In genomic region chr19:16548956-16549355, GRCh38 we compare ENCODE assay signal across 19 cellular contexts. TPM values are rescaled to one million over a fixed set of nuclear protein-coding genes. Genes with fewer than 3 reads are reported as not detected.
DNase-seq lines count a peak whose midpoint lies in the region; ATAC-seq, FAIRE-seq and TF ChIP-seq lines count a peak whose summit lies in the region.
"Had no signal": no experiment of that assay in that cellular context is flagged by ENCODE, and none has a peak within 500 bp of the region (broad histone marks: within the 10 kb centered on the region; RNA-seq: fewer than 3 reads in every experiment).

No MANE protein-coding gene starts in this region.

- ATAC-seq in GM23338 (no peak), HG02938 (IDR thresholded peaks at IDR 0.05; ENCODE audit: unreplicated experiment) (no peak)

- no peaks in the 10 kb centered on the region for H3K9me3 ChIP-seq in WERI-Rb-1 (ENCODE audit: severe bottlenecking)
- H3K9me3 ChIP-seq in keratinocyte (ENCODE audit: control insufficient read depth, low read depth, low read length): no peaks in the 10 kb centered on the region

- H3K36me3 ChIP-seq in WERI-Rb-1 (peaks cover 21% of the 10 kb centered on the region), keratinocyte (ENCODE audit: control insufficient read depth in 2 of 2, extremely low read depth in 1 of 2, insufficient read depth in 2 of 2, low read length in 2 of 2) (peaks cover 5 to 12% of the 10 kb centered on the region in 2 experiments), GM23338 (ENCODE audit: insufficient read depth) (peaks cover 8% of the 10 kb centered on the region; the same call in 1 of the 2 replicates)

- H3K36me3 Mint-ChIP-seq in activated naive CD4-positive, alpha-beta T cell treated with anti-CD3 and anti-CD28 coated beads, Interleukin-2, amount 50 U/mL, for 24 hours: peaks cover 2% of the 10 kb centered on the region
- H3K36me3 Mint-ChIP-seq in GM23338 (ENCODE audit: low read depth): peaks cover 18% of the 10 kb centered on the region

- peaks cover 8% of the 10 kb centered on the region for H3K4me1 Mint-ChIP-seq in activated naive CD4-positive, alpha-beta T cell treated with anti-CD3 and anti-CD28 coated beads, Interleukin-2, amount 50 U/mL, for 24 hours
- peaks cover 4% of the 10 kb centered on the region; the same call in 2 of the 3 replicates for H3K4me1 Mint-ChIP-seq in GM23338

- H2AFZ ChIP-seq in keratinocyte (ENCODE audit: control insufficient read depth, low read length): no peak overlapping the region
- no peak overlapping the region for H2AFZ ChIP-seq in GM23338

- TF ChIP-seq CTCF in WERI-Rb-1 (IDR thresholded peaks at IDR 0.05; ENCODE audit: low read depth, low read length) (no peak), keratinocyte (optimal IDR thresholded peaks at IDR 0.05 in 1 of 3, IDR thresholded peaks at IDR 0.05 in 1 of 3, conservative IDR thresholded peaks at IDR 0.05 in 1 of 3; ENCODE audit: extremely low read depth in 1 of 3, insufficient read depth in 2 of 3, low read length in 3 of 3) (no peak), GM23338 (conservative IDR thresholded peaks at IDR 0.05; ENCODE audit: low read depth in 2 of 2) (no peak), GM20000 (IDR thresholded peaks at IDR 0.05; ENCODE audit: extremely low read depth, missing control alignments) (no peak)

- H3K9me3 Mint-ChIP-seq in activated naive CD4-positive, alpha-beta T cell treated with anti-CD3 and anti-CD28 coated beads, Interleukin-2, amount 50 U/mL, for 24 hours: no peaks in the 10 kb centered on the region
- H3K9me3 Mint-ChIP-seq in GM23338: no peaks in the 10 kb centered on the region

- DNase-seq in activated naive CD4-positive, alpha-beta T cell treated with Interleukin-2 at 50 U/mL for 16 hours: no peak
- DNase-seq in WERI-Rb-1 (no peak), keratinocyte (ENCODE audit: low read depth, low spot score) (peak; percentile 61), GM23338 (ENCODE audit: low spot score) (no peak), GM20000 (ENCODE audit: low spot score) (no peak)
- DNase-seq: 8988T, C1 segment of cervical spinal cord, GDM1, Karpas-422, NCI-H1694, NCI-H2081, NCI-H2171, NCI-H345, NCI-H524, SHP77 had no signal

- H3K4me2 ChIP-seq in keratinocyte (ENCODE audit: control insufficient read depth, extremely low read depth, insufficient read depth, low read depth, low read length): peak overlapping the region; percentile 17
- H3K4me2 ChIP-seq in GM23338: no peak overlapping the region

- H3K9me1 ChIP-seq in keratinocyte (ENCODE audit: control insufficient read depth, extremely low read depth, insufficient read depth, low read length): no peaks in the 10 kb centered on the region

- H3K4me1 ChIP-seq in keratinocyte (ENCODE audit: control insufficient read depth, extremely low read depth, insufficient read depth, low read length): peaks cover 15% of the 10 kb centered on the region
- H3K4me1 ChIP-seq in GM23338 (ENCODE audit: insufficient read depth): no peaks in the 10 kb centered on the region; the same call in 1 of the 2 replicates

- no peaks in the 10 kb centered on the region for H4K20me1 ChIP-seq in keratinocyte (ENCODE audit: control insufficient read depth, extremely low read depth, insufficient read depth, low read length)
- peaks cover 3% of the 10 kb centered on the region; the same call in 1 of the 2 replicates for H4K20me1 ChIP-seq in GM23338 (replicated peaks; ENCODE audit: insufficient read depth)

- H3K9ac ChIP-seq in keratinocyte (ENCODE audit: control insufficient read depth, extremely low read depth, insufficient read depth, low read length): no peak overlapping the region

- no peaks in the 10 kb centered on the region for H3K27me3 ChIP-seq in WERI-Rb-1 (ENCODE audit: insufficient read depth, low read depth, severe bottlenecking)
- H3K27me3 ChIP-seq in keratinocyte (ENCODE audit: control insufficient read depth, extremely low read depth, insufficient read depth, low read length): no peaks in the 10 kb centered on the region
- H3K27me3 ChIP-seq in GM23338 (ENCODE audit: insufficient read depth): no peaks in the 10 kb centered on the region

- H3K79me2 ChIP-seq in keratinocyte (ENCODE audit: control insufficient read depth, insufficient read depth, low read length): peaks cover 10% of the 10 kb centered on the region
- H3K79me2 ChIP-seq in GM23338 (replicated peaks; ENCODE audit: insufficient read depth): peaks cover 7% of the 10 kb centered on the region

- no peak for FAIRE-seq in keratinocyte (lab: Jason Lieb, UNC)

- dilution Hi-C loops in keratinocyte (cut with MboI; ENCODE audit: extremely low pct_ligation_motif_present, low sequenced_read_pairs): no loop called here

- H3K27ac ChIP-seq in WERI-Rb-1: peak overlapping the region; percentile 49
- H3K27ac ChIP-seq in keratinocyte (ENCODE audit: control insufficient read depth, insufficient read depth, low read length): peak overlapping the region; percentile 45
- H3K27ac ChIP-seq in GM23338 (ENCODE audit: low read depth): no peak overlapping the region

- H3K27me3 Mint-ChIP-seq in activated naive CD4-positive, alpha-beta T cell treated with anti-CD3 and anti-CD28 coated beads, Interleukin-2, amount 50 U/mL, for 24 hours: no peaks in the 10 kb centered on the region
- peaks cover 9% of the 10 kb centered on the region for H3K27me3 Mint-ChIP-seq in GM23338 (ENCODE audit: insufficient read depth, low read depth, poor library complexity)

- H3K9me2 ChIP-seq in GM23338 (ENCODE audit: insufficient read depth): no peaks in the 10 kb centered on the region

- H3K4me3 Mint-ChIP-seq in activated naive CD4-positive, alpha-beta T cell treated with anti-CD3 and anti-CD28 coated beads, Interleukin-2, amount 50 U/mL, for 24 hours: no peak overlapping the region
- no peak overlapping the region for H3K4me3 Mint-ChIP-seq in GM23338

- H3F3A ChIP-seq in GM23338 (replicated peaks; ENCODE audit: low read depth): no peaks in the 10 kb centered on the region

- peak overlapping the region; percentile 59 for H3K27ac Mint-ChIP-seq in activated naive CD4-positive, alpha-beta T cell treated with anti-CD3 and anti-CD28 coated beads, Interleukin-2, amount 50 U/mL, for 24 hours
- no peak overlapping the region for H3K27ac Mint-ChIP-seq in GM23338

- H3K4me3 ChIP-seq in WERI-Rb-1 (ENCODE audit: low read depth, low read length) (no peak overlapping the region), keratinocyte (ENCODE audit: control insufficient read depth in 2 of 3, extremely low read depth in 1 of 3, insufficient read depth in 2 of 3, low read depth in 1 of 3, low read length in 3 of 3) (no peak overlapping the region), GM23338 (no peak overlapping the region)

TF ChIP-seq in GM23338, 12 proteins besides CTCF, POLR2A, EP300 and RAD21 (continues in another document):
- TF ChIP-seq STAT1 (IDR thresholded peaks at IDR 0.05; ENCODE audit: unreplicated experiment): no peak

RNA-seq across cellular contexts. Expression of gene CHERP, which starts 6.7 kb away (rescaled TPM):
- polyA plus RNA-seq in keratinocyte (3.3 to 9.1 TPM (median 3.6 TPM) in 3 replicates), GM23338 (2016; fragmentation: Nextera tagmentation; extraction: Ambion mirVana) (37.5 and 41.2 TPM in 2 replicates)
- 12.8 TPM for polyA plus RNA-seq in keratinocyte (2011; ENCODE audit: low read depth)
- 4.0 and 8.6 TPM in 2 replicates for polyA plus RNA-seq in keratinocyte (2011; cell fraction: cytosol; rRNA removed)
- 18.6 and 23.9 TPM in 2 replicates for polyA plus RNA-seq in keratinocyte (2011; cell fraction: nucleus; rRNA removed)
- 16.1 and 26.7 TPM in 2 replicates for polyA plus RNA-seq in keratinocyte (2012; ENCODE audit: low replicate concordance)
- polyA minus RNA-seq in keratinocyte: 1.9 to 30.9 TPM (median 5.2 TPM) in 3 replicates
- polyA minus RNA-seq in keratinocyte (2011; cell fraction: cytosol; rRNA and poly(A)+ RNA removed): 13.4 TPM
- 11.7 and 18.0 TPM in 2 replicates for polyA minus RNA-seq in keratinocyte (2011; cell fraction: nucleus; rRNA and poly(A)+ RNA removed)
- total RNA-seq in GM23338 (2014; rRNA removed; shearing (Covaris generic)): 31.0 and 31.6 TPM in 2 replicates

RNA-seq across cellular contexts. Expression of gene SLC35E1, which starts 23.3 kb away (rescaled TPM):
- polyA plus RNA-seq in keratinocyte (30.3 to 42.0 TPM (median 39.1 TPM) in 3 replicates), GM23338 (2016; fragmentation: Nextera tagmentation; extraction: Ambion mirVana) (16.2 and 17.0 TPM in 2 replicates)
- 17.8 TPM for polyA plus RNA-seq in keratinocyte (2011; ENCODE audit: low read depth)
- 28.7 and 32.6 TPM in 2 replicates for polyA plus RNA-seq in keratinocyte (2011; cell fraction: cytosol; rRNA removed)
- polyA plus RNA-seq in keratinocyte (2011; cell fraction: nucleus; rRNA removed): 56.4 and 59.8 TPM in 2 replicates
- 38.9 and 39.4 TPM in 2 replicates for polyA plus RNA-seq in keratinocyte (2012; ENCODE audit: low replicate concordance)
- polyA minus RNA-seq in keratinocyte: 81.4 to 109 TPM (median 105 TPM) in 3 replicates
- polyA minus RNA-seq in keratinocyte (2011; cell fraction: cytosol; rRNA and poly(A)+ RNA removed): 59.9 TPM
- polyA minus RNA-seq in keratinocyte (2011; cell fraction: nucleus; rRNA and poly(A)+ RNA removed): 50.9 and 66.0 TPM in 2 replicates
- total RNA-seq in GM23338 (2014; rRNA removed; shearing (Covaris generic)): 24.1 and 30.3 TPM in 2 replicates

RNA-seq across cellular contexts. Expression of gene C19orf44, which starts 52.8 kb away (rescaled TPM):
- polyA plus RNA-seq in keratinocyte (1.7 to 3.2 TPM (median 2.7 TPM) in 3 replicates), GM23338 (2016; fragmentation: Nextera tagmentation; extraction: Ambion mirVana) (1.5 and 2.5 TPM in 2 replicates)
- 1.4 TPM for polyA plus RNA-seq in keratinocyte (2011; ENCODE audit: low read depth)
- 2.3 and 2.6 TPM in 2 replicates for polyA plus RNA-seq in keratinocyte (2011; cell fraction: cytosol; rRNA removed)
- polyA plus RNA-seq in keratinocyte (2011; cell fraction: nucleus; rRNA removed): 7.7 and 8.4 TPM in 2 replicates
- polyA plus RNA-seq in keratinocyte (2012; ENCODE audit: low replicate concordance): 2.1 and 2.4 TPM in 2 replicates
- polyA minus RNA-seq in keratinocyte: 0.99 to 2.8 TPM (median 2.6 TPM) in 3 replicates
- not detected for polyA minus RNA-seq in keratinocyte (2011; cell fraction: cytosol; rRNA and poly(A)+ RNA removed)
- polyA minus RNA-seq in keratinocyte (2011; cell fraction: nucleus; rRNA and poly(A)+ RNA removed): 1.8 and 2.2 TPM in 2 replicates
- 4.0 and 5.9 TPM in 2 replicates for total RNA-seq in GM23338 (2014; rRNA removed; shearing (Covaris generic))

RNA-seq across cellular contexts. Expression of gene CALR3, which starts 53.0 kb away (rescaled TPM):
- polyA plus RNA-seq in keratinocyte: 0.04 to 0.05 TPM in 2 of 3 replicates, not detected in the other
- 0.61 TPM for polyA plus RNA-seq in keratinocyte (2011; ENCODE audit: low read depth)
- not detected in 2 replicates for polyA plus RNA-seq in keratinocyte (2011; cell fraction: cytosol; rRNA removed)
- 0.15 TPM in 1 of 2 replicates, not detected in the other for polyA plus RNA-seq in keratinocyte (2011; cell fraction: nucleus; rRNA removed)
- polyA plus RNA-seq in keratinocyte (2012; ENCODE audit: low replicate concordance): 0.20 TPM in 1 of 2 replicates, not detected in the other
- 0.74 TPM in 1 of 3 replicates, not detected in the others for polyA minus RNA-seq in keratinocyte
- not detected for polyA minus RNA-seq in keratinocyte (2011; cell fraction: cytosol; rRNA and poly(A)+ RNA removed)
- polyA minus RNA-seq in keratinocyte (2011; cell fraction: nucleus; rRNA and poly(A)+ RNA removed): not detected in 2 replicates
- total RNA-seq in GM23338 (2014; rRNA removed; shearing (Covaris generic)): 0.66 TPM in 1 of 2 replicates, not detected in the other
- 0.42 and 0.73 TPM in 2 replicates for polyA plus RNA-seq in GM23338 (2016; fragmentation: Nextera tagmentation; extraction: Ambion mirVana)
- total RNA-seq: M059J, OCI-LY7 had no signal
